ENCODE assay signal across 8 cellular contexts in genomic region chr2:203535784-203536590, GRCh38. TPM values are rescaled to one million over a fixed set of nuclear protein-coding genes. Genes with fewer than 3 reads are reported as not detected.
DNase-seq lines count a peak whose midpoint lies in the region; TF ChIP-seq lines count a peak whose summit lies in the region.

No MANE protein-coding gene starts in this region.

- H3K9me3 ChIP-seq in Peyer's patch, result no peaks in the 10 kb centered on the region

- peaks cover 0 to 22% (median 4%) of the 10 kb centered on the region in 4 donors for H3K4me1 ChIP-seq in Peyer's patch

- H3K27ac ChIP-seq in Peyer's patch (peak overlapping the region; percentile 42 to 99 (median 93)), epithelial cell of prostate (peak overlapping the region; percentile 92)

- no peaks in the 10 kb centered on the region for H3K27me3 ChIP-seq in Peyer's patch

- H3K27ac Mint-ChIP-seq in osteocyte (ENCODE audit: unreplicated experiment), result peak overlapping the region; percentile 92

- no peaks in the 10 kb centered on the region for H3K27me3 Mint-ChIP-seq in osteocyte (ENCODE audit: unreplicated experiment)

- peaks cover 8% of the 10 kb centered on the region for H3K9me3 Mint-ChIP-seq in osteocyte (ENCODE audit: unreplicated experiment)

- H3K4me3 Mint-ChIP-seq in osteocyte (ENCODE audit: unreplicated experiment), result peak overlapping the region; percentile 86

- TF ChIP-seq CTCF in Peyer's patch (IDR thresholded peaks at IDR 0.05) (no peak), osteocyte (IDR thresholded peaks at IDR 0.05) (no peak)

- H3K36me3 ChIP-seq in Peyer's patch, result no peaks in the 10 kb centered on the region

- no peaks in the 10 kb centered on the region for H3K36me3 Mint-ChIP-seq in osteocyte (ENCODE audit: unreplicated experiment)

- peaks cover 30% of the 10 kb centered on the region for H3K4me1 Mint-ChIP-seq in osteocyte (ENCODE audit: unreplicated experiment)

- TF ChIP-seq POLR2A in Peyer's patch (IDR thresholded peaks at IDR 0.05), result no peak

- peak overlapping the region; percentile 71 to 95 (median 85) for H3K4me3 ChIP-seq in Peyer's patch

- DNase-seq in GM04503 (ENCODE audit: low read depth), result peak; percentile 37
- DNase-seq in Peyer's patch, result no peak
- DNase-seq in epithelial cell of prostate (ENCODE audit: low read depth, low spot score), result no peak
- no peak for DNase-seq in osteocyte (ENCODE audit: extremely low spot score, unreplicated experiment)
- DNase-seq in H4 (ENCODE audit: low spot score), result no peak
- DNase-seq in NCI-H2029 treated with DMSO at 0.1 percent for 48 hours (lab: John Stamatoyannopoulos, UW), result no peak
- no peak for DNase-seq in amygdala (lab: John Stamatoyannopoulos, UW)
- no peak for DNase-seq in SKM-1 (lab: John Stamatoyannopoulos, UW; ENCODE audit: unreplicated experiment)

RNA-seq across cellular contexts. Expression of gene RAPH1, which starts 0.9 kb away (rescaled TPM):
- total RNA-seq in Peyer's patch, result 100 to 1,000 TPM in 1 of 4 donors, 10 to 100 TPM in 3; 31.4 to 103 (median 45.9) TPM
- 37.0 and 38.6 TPM in 2 replicates for total RNA-seq in osteocyte
- 2.7 and 3.6 TPM in 2 replicates for total RNA-seq in H4 (2014; rRNA removed; shearing (Covaris generic))
